Comparison of ENCODE assay signal across 9 cellular contexts in the genomic region with DNA sequence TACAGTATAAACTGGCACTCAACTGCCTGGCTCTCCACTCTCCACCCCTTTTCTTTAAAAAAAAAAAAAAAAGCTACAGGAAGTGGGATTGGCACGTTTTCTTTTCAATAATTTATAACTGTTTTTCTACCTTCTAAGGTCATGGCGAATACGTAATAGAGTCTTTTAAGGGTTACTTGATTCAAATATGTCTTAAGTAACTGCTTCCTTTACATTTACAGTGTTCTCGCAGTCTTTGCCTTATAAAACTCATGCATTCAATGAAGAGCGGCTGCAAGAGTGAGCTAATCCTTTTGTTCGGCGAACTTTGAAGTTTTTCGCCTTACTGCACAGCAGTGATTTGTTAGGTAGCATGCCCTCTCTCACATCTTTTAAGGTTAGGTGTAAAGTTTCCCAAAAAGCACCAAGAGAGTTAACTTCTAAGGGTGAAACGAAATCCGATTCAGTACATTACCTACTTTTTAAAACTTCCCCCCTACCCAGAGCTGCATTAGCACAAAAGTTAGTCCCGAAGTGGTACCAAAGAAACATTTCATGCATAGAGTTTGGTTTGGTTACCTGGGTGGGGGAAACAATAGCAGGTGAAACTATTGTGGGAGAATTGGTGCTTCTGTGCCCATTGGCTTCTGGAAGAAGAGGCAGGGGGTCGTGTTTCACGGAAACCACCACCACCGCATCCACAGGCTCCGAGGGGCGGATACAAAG. TPM values are rescaled to one million over a fixed set of nuclear protein-coding genes. Genes with fewer than 3 reads are reported as not detected.
A peak's percentile ranks its signal among the peaks of the same experiment; 100 is the strongest.
DNase-seq lines count a peak whose midpoint lies in the region; ATAC-seq, FAIRE-seq and TF ChIP-seq lines count a peak whose summit lies in the region.
"Had no signal": no experiment of that assay in that cellular context is flagged by ENCODE, and none has a peak within 500 bp of the region (broad histone marks: within the 10 kb centered on the region; RNA-seq: fewer than 3 reads in every experiment).

No MANE protein-coding gene starts in this region.

- H3K4me1 ChIP-seq in BLaER1 (peaks cover 57% of the 10 kb centered on the region), HUES6 (ENCODE audit: control insufficient read depth, insufficient read depth, low read length) (peaks cover 35% of the 10 kb centered on the region), mesodermal cell (ENCODE audit: control insufficient read depth, insufficient read depth, low read length, poor library complexity, severe bottlenecking) (peaks cover 16% of the 10 kb centered on the region)

- DNase-seq in bronchial epithelial cell (ENCODE audit: low read depth) = peak; percentile 54
- DNase-seq in middle frontal gyrus (ENCODE audit: extremely low spot score, low spot score) = no peak
- no peak for DNase-seq in NCI-H1092 (lab: John Stamatoyannopoulos, UW)
- DNase-seq: NCI-H2171 treated with DMSO at 0.1 percent for 48 hours had no signal

- peak overlapping the region; percentile 57 for H3K4me2 ChIP-seq in BLaER1

- H3K9me3 ChIP-seq in BLaER1 = no peaks in the 10 kb centered on the region
- H3K9me3 ChIP-seq in HUES6 (ENCODE audit: control insufficient read depth, insufficient read depth, low read depth, low read length) = no peaks in the 10 kb centered on the region
- H3K9me3 ChIP-seq in mesodermal cell (ENCODE audit: control insufficient read depth, low read length) = no peaks in the 10 kb centered on the region

- no peak for FAIRE-seq in bronchial epithelial cell (lab: Jason Lieb, UNC)

- H3K9ac ChIP-seq in BLaER1 = no peak overlapping the region
- H3K9ac ChIP-seq in HUES6 (ENCODE audit: low read length) = no peak overlapping the region

- ATAC-seq in activated CD4-positive, CD25-positive, alpha-beta regulatory T cell treated with anti-CD3 and anti-CD28 coated beads, Interleukin-2, amount 50 U/mL, for 24 hours = no peak
- ATAC-seq in HG03095 (IDR thresholded peaks at IDR 0.05; ENCODE audit: unreplicated experiment) = no peak

- TF ChIP-seq CTCF in bronchial epithelial cell (IDR thresholded peaks at IDR 0.05; ENCODE audit: insufficient read depth, low read length, severe bottlenecking) = no peak

- H3K27ac ChIP-seq in BLaER1 = no peak overlapping the region
- no peak overlapping the region for H3K27ac ChIP-seq in HUES6 (ENCODE audit: low read depth, low read length)
- no peak overlapping the region for H3K27ac ChIP-seq in mesodermal cell (ENCODE audit: low read depth, low read length, severe bottlenecking)

- WGBS in mesodermal cell (ENCODE audit: insufficient coverage in 2 of 2), 2 experiments = 27 to 50% methylated on average over 2 to 10 of the region's 16 CpGs

- H3K4me3 ChIP-seq in BLaER1 (no peak overlapping the region), HUES6 (ENCODE audit: low read depth, low read length) (peak overlapping the region; percentile 87), bronchial epithelial cell (ENCODE audit: low read depth, low read length) (peak overlapping the region; percentile 67), mesodermal cell (ENCODE audit: extremely low read depth, insufficient read depth, low read length, poor library complexity, severe bottlenecking) (peak overlapping the region; percentile 20)

- peaks cover 78% of the 10 kb centered on the region for H4K20me1 ChIP-seq in BLaER1

- H3K36me3 ChIP-seq in BLaER1 (no peaks in the 10 kb centered on the region), HUES6 (ENCODE audit: control insufficient read depth, insufficient read depth, low read length) (no peaks in the 10 kb centered on the region), bronchial epithelial cell (ENCODE audit: control insufficient read depth, insufficient read depth, low read length) (no peaks in the 10 kb centered on the region), mesodermal cell (ENCODE audit: control insufficient read depth, insufficient read depth, low read length) (peaks cover 2% of the 10 kb centered on the region)

- peaks cover 26% of the 10 kb centered on the region for H3K27me3 ChIP-seq in BLaER1
- peaks cover 51% of the 10 kb centered on the region for H3K27me3 ChIP-seq in HUES6 (ENCODE audit: control insufficient read depth, insufficient read depth, low read length)
- H3K27me3 ChIP-seq in bronchial epithelial cell (ENCODE audit: control insufficient read depth, insufficient read depth, low read length) = no peaks in the 10 kb centered on the region

RNA-seq across cellular contexts. Expression of gene KCTD1, which starts 2.0 kb away (rescaled TPM):
- total RNA-seq in bronchial epithelial cell = 16.6 and 21.1 TPM in 2 replicates
- 18.6 TPM for polyA plus RNA-seq in mesodermal cell (2013, experiment 1 of 2)
- 18.0 TPM for polyA plus RNA-seq in mesodermal cell (2013, experiment 2 of 2)
